ENCODE assay signal across 8 cellular contexts in the genomic region with DNA sequence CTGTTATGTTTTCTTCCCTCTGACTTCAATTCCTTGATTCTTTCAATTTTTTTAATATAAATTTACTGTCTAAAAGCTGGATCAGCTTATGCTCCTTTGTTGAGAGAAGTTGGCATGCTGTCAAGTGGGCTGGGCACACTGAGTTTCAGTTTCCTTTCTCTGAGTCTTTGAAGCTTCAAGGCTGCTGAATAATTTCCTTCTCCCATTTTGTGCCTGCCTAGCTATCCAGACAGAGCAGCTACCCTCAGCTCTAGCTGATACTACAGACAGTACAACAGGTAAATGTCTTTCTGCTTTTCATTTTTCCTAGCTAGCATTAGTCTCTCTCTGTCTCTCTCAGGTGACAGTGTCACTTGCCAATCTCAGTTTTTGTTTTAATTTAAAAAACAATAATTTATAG. TPM values are rescaled to one million over a fixed set of nuclear protein-coding genes. Genes with fewer than 3 reads are reported as not detected.
DNase-seq lines count a peak whose midpoint lies in the region; ATAC-seq and TF ChIP-seq lines count a peak whose summit lies in the region.

A gene with protein sequence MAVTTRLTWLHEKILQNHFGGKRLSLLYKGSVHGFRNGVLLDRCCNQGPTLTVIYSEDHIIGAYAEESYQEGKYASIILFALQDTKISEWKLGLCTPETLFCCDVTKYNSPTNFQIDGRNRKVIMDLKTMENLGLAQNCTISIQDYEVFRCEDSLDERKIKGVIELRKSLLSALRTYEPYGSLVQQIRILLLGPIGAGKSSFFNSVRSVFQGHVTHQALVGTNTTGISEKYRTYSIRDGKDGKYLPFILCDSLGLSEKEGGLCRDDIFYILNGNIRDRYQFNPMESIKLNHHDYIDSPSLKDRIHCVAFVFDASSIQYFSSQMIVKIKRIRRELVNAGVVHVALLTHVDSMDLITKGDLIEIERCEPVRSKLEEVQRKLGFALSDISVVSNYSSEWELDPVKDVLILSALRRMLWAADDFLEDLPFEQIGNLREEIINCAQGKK (plus strand): TSS at position 204 of the 400 bp plus-strand sequence. CDS start 365 bp downstream, outside the sequence.

- BruUV-seq in OCI-LY7 (replicated peaks; lab: Mats Ljungman, UMichigan) = no TSS peak

- H3K36me3 Mint-ChIP-seq in activated naive CD4-positive, alpha-beta T cell treated with anti-CD3 and anti-CD28 coated beads for 36 hours (ENCODE audit: low read depth) = peaks cover 26% of the 10 kb centered on the region

- no peak for TF ChIP-seq CTCF in sigmoid colon (IDR thresholded peaks at IDR 0.05)
- no peak for TF ChIP-seq CTCF in OCI-LY7 (conservative IDR thresholded peaks at IDR 0.05; ENCODE audit: low read length)

- no peaks in the 10 kb centered on the region for H4K20me1 ChIP-seq in OCI-LY7 (ENCODE audit: insufficient read depth, low read length)

- H3K27ac Mint-ChIP-seq in activated naive CD4-positive, alpha-beta T cell treated with anti-CD3 and anti-CD28 coated beads for 36 hours = peak within 1 kb of the TSS; percentile 74

- H3K27ac ChIP-seq in sigmoid colon (peak within 1 kb of the TSS; percentile 36 to 57 (median 50)), OCI-LY7 (ENCODE audit: low read depth, low read length, poor library complexity, severe bottlenecking) (no peak within 1 kb of the TSS)

- H3K4me1 Mint-ChIP-seq in activated naive CD4-positive, alpha-beta T cell treated with anti-CD3 and anti-CD28 coated beads for 36 hours (ENCODE audit: low read depth) = peaks cover 50% of the 10 kb centered on the region

- peak within 1 kb of the TSS; percentile 87 for H3K4me3 Mint-ChIP-seq in activated naive CD4-positive, alpha-beta T cell treated with anti-CD3 and anti-CD28 coated beads for 36 hours

- peaks cover 21% of the 10 kb centered on the region for H3K9me3 Mint-ChIP-seq in activated naive CD4-positive, alpha-beta T cell treated with anti-CD3 and anti-CD28 coated beads for 36 hours

- TF ChIP-seq POLR2A in sigmoid colon (IDR thresholded peaks at IDR 0.05) = peak in 1 of 2 donors; percentile 18

- no peaks in the 10 kb centered on the region for H3K79me2 ChIP-seq in OCI-LY7 (ENCODE audit: insufficient read depth, low read depth, low read length)

- ATAC-seq in HG03064 (IDR thresholded peaks at IDR 0.05; ENCODE audit: low read depth, unreplicated experiment) = peak; percentile 82

- peak within 1 kb of the TSS; percentile 7 to 40 (median 33) for H3K4me3 ChIP-seq in sigmoid colon
- H3K4me3 ChIP-seq in OCI-LY7 (ENCODE audit: low read depth, low read length, poor library complexity, severe bottlenecking) = no peak within 1 kb of the TSS

- no peak for TF ChIP-seq EP300 in sigmoid colon (IDR thresholded peaks at IDR 0.05)

- intact Hi-C loops in activated naive CD4-positive, alpha-beta T cell treated with anti-CD3 and anti-CD28 coated beads for 36 hours (cut with micrococcal nuclease) = loop anchor here (1.0 to 5.0 kb wide), 3 partner anchors 29 to 672 kb away; a partner anchor contains a TSS
- intact Hi-C loops in head of caudate nucleus (cut with DNase I) = no loop called here
- intact Hi-C loops in sigmoid colon (cut with DNase I) = no loop called here
- intact Hi-C loops in OCI-LY7 (cut with micrococcal nuclease; ENCODE audit: unreplicated experiment) = no loop called here

- POLR2A ChIA-PET in OCI-LY7 (lab: Charles Lee) = no interaction called here

- H3K4me1 ChIP-seq in sigmoid colon (peaks cover 0 to 11% (median 4%) of the 10 kb centered on the region in 4 donors), OCI-LY7 (ENCODE audit: insufficient read depth, low read length, poor library complexity, severe bottlenecking) (no peaks in the 10 kb centered on the region)

- CTCF ChIA-PET in activated naive CD4-positive, alpha-beta T cell treated with anti-CD3 and anti-CD28 coated beads for 36 hours (lab: Charles Lee) = interaction anchor here (0.6 to 1.3 kb wide), 7 partner anchors 12 to 566 kb away, joined by 3 to 7 read pairs (median 4); no protein-coding TSS in a partner anchor
- CTCF ChIA-PET in OCI-LY7 (lab: Charles Lee; ENCODE audit: unreplicated experiment) = no interaction called here

- H3K9me3 ChIP-seq in sigmoid colon = no peaks in the 10 kb centered on the region
- H3K9me3 ChIP-seq in OCI-LY7 (ENCODE audit: low read length) = no peaks in the 10 kb centered on the region

- H3K27me3 ChIP-seq in sigmoid colon = no peaks in the 10 kb centered on the region

- DNase-seq in NCI-H1417 (lab: John Stamatoyannopoulos, UW) = peak in 2 of 3 experiments; percentile 3 to 15
- DNase-seq in NCI-H1417 treated with DMSO at 0.1 percent for 48 hours (lab: John Stamatoyannopoulos, UW) = no peak
- DNase-seq in RKO (ENCODE audit: low spot score) = peak; percentile 4
- DNase-seq in activated naive CD4-positive, alpha-beta T cell treated with anti-CD3 and anti-CD28 coated beads for 36 hours = peak; percentile 87
- peak in 40 of 42 donors; percentile 31 to 87 (median 64) for DNase-seq in head of caudate nucleus
- DNase-seq in sigmoid colon = peak; percentile 88
- no peak for DNase-seq in OCI-LY7 (ENCODE audit: low spot score)

- peaks cover 0 to 4% (median 0%) of the 10 kb centered on the region in 4 donors for H3K36me3 ChIP-seq in sigmoid colon
- no peaks in the 10 kb centered on the region for H3K36me3 ChIP-seq in OCI-LY7 (ENCODE audit: insufficient read depth, low read length)

- no peaks in the 10 kb centered on the region for H3K9me2 ChIP-seq in OCI-LY7 (ENCODE audit: insufficient read depth, low read length)

- no peak within 1 kb of the TSS for H3K4me2 ChIP-seq in OCI-LY7 (ENCODE audit: low read length)

- H3K27me3 Mint-ChIP-seq in activated naive CD4-positive, alpha-beta T cell treated with anti-CD3 and anti-CD28 coated beads for 36 hours (ENCODE audit: low read depth) = no peaks in the 10 kb centered on the region

- H2AFZ ChIP-seq in OCI-LY7 (ENCODE audit: low read length) = no peak within 1 kb of the TSS

RNA-seq across cellular contexts. Expression of the gene that starts here (rescaled TPM):
- total RNA-seq in activated naive CD4-positive, alpha-beta T cell treated with anti-CD3 and anti-CD28 coated beads for 36 hours = 10 to 100 TPM; 40.1 to 42.3 TPM
- total RNA-seq in sigmoid colon = 10 to 100 TPM; 13.7 to 23.0 (median 20.2) TPM
- polyA plus RNA-seq in sigmoid colon = 10 to 100 TPM in 2 of 3 donors, 1 to 10 TPM in 1; 3.9 to 29.5 (median 10.8) TPM
- total RNA-seq in OCI-LY7 (2014; rRNA removed; shearing (Covaris generic)) = not detected in 2 replicates
- not detected in 2 replicates for total RNA-seq in OCI-LY7 (2022)

Comparison
In these comparisons a context has a peak if more than half of its experiments do, and no peak if none do; other contexts are left out.
1. RNA of the gene that starts here (total RNA-seq): 40.1 to 42.3 TPM in activated naive CD4-positive, alpha-beta T cell treated with anti-CD3 and anti-CD28 coated beads for 36 hours and 13.7 to 23.0 TPM in sigmoid colon; not detected in OCI-LY7; every median in the first group is over 10 times any median in the second.
2. DNase-seq: peak in NCI-H1417 (2 of 3), RKO (single experiment), activated naive CD4-positive, alpha-beta T cell treated with anti-CD3 and anti-CD28 coated beads for 36 hours (single experiment), head of caudate nucleus (40 of 42) and sigmoid colon (single experiment); none in NCI-H1417 treated with DMSO at 0.1 percent for 48 hours (single experiment) and OCI-LY7 (single experiment).